ENCODE assay signal across 8 cellular contexts in the genomic region with DNA sequence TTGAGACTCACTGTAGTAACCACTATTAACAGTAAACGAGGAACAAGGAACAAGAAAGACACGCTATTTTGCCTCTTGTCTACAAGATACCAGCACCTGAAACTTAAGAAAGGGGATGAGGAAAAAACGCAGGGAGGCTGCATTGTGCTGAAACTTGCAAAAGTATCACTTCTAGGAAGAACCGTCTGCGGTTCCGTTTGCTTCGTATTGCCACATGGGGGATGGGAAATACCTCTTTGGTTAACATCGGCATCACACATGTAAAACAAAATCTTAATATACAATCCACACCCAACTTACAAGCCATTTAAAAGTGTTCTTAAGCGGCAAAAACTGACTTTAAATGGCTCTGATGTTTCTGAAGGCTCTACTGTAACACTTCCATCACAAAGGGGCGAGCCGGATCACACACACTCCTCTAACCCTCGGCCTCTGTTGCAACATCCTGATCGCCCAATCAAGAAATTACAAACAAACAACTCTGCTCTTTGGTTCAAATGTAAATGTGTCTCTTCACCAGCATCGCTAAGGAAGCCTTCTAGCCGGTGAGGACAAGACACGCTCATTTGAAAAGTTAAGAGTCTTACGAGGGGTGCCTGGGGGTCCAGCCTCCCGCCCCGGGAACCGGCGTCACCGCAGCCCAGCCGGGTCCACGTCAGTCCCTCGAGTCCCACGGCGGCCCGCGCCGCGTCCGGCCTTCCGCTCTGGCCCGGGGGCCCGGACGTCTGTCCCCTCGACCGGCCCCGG. TPM values are rescaled to one million over a fixed set of nuclear protein-coding genes. Genes with fewer than 3 reads are reported as not detected.
DNase-seq lines count a peak whose midpoint lies in the region; ATAC-seq and TF ChIP-seq lines count a peak whose summit lies in the region.

No MANE protein-coding gene starts in this region.

- H3K9me3 ChIP-seq in RWPE2 (ENCODE audit: severe bottlenecking): no peaks in the 10 kb centered on the region
- H3K9me3 ChIP-seq in mesenchymal stem cell (ENCODE audit: control insufficient read depth, low read length): no peaks in the 10 kb centered on the region
- no peaks in the 10 kb centered on the region for H3K9me3 ChIP-seq in tibial artery

- peak overlapping the region; percentile 95 for H3K4me3 Mint-ChIP-seq in chondrocyte (ENCODE audit: unreplicated experiment)

- peak overlapping the region; percentile 93 for H3K27ac Mint-ChIP-seq in chondrocyte (ENCODE audit: unreplicated experiment)

- no peaks in the 10 kb centered on the region for H3K27me3 Mint-ChIP-seq in chondrocyte (ENCODE audit: low read depth)

- H3K36me3 ChIP-seq in H7 (replicated peaks; ENCODE audit: control insufficient read depth, insufficient read depth, low read length): peaks cover 7% of the 10 kb centered on the region
- H3K36me3 ChIP-seq in RWPE2 (ENCODE audit: low read depth): peaks cover 32% of the 10 kb centered on the region
- peaks cover 18 to 21% of the 10 kb centered on the region in 2 experiments for H3K36me3 ChIP-seq in mesenchymal stem cell (ENCODE audit: control insufficient read depth in 1 of 2, insufficient read depth in 2 of 2, low read depth in 1 of 2, low read length in 2 of 2)
- peaks cover 2 to 26% (median 8%) of the 10 kb centered on the region in 3 donors for H3K36me3 ChIP-seq in tibial artery

- peak overlapping the region; percentile 92 for H4K8ac ChIP-seq in mesenchymal stem cell (ENCODE audit: low read length)

- peak overlapping the region; percentile 97 for H3K9ac ChIP-seq in mesenchymal stem cell (ENCODE audit: low read length)

- H3K4me3 ChIP-seq in H7 (ENCODE audit: insufficient read depth, low read depth, low read length): peak overlapping the region; percentile 87
- H3K4me3 ChIP-seq in RWPE2 (ENCODE audit: severe bottlenecking): peak overlapping the region; percentile 71
- H3K4me3 ChIP-seq in mesenchymal stem cell (ENCODE audit: insufficient read depth in 1 of 2, low read depth in 1 of 2, low read length in 2 of 2): peak overlapping the region; percentile 94 to 97
- H3K4me3 ChIP-seq in tibial artery: peak overlapping the region; percentile 83 to 98

- H3K4me1 Mint-ChIP-seq in chondrocyte (ENCODE audit: low read depth): peaks cover 28% of the 10 kb centered on the region

- H3K27ac ChIP-seq in C4-2B (peak overlapping the region; percentile 95), RWPE2 (ENCODE audit: poor library complexity, severe bottlenecking) (peak overlapping the region; percentile 82), mesenchymal stem cell (ENCODE audit: low read length, poor library complexity, severe bottlenecking) (no peak overlapping the region), tibial artery (peak overlapping the region; percentile 96 to 99)

- H3K18ac ChIP-seq in mesenchymal stem cell (ENCODE audit: low read depth in 1 of 2, low read length in 2 of 2): peak overlapping the region; percentile 96 to 97

- peak overlapping the region; percentile 62 for H3K4me2 ChIP-seq in mesenchymal stem cell (ENCODE audit: low read length, poor library complexity, severe bottlenecking)

- intact Hi-C loops in tibial artery (cut with DNase I; ENCODE audit: low total_unique reads): no loop called here

- peak overlapping the region in 1 of 2 experiments; percentile 97 for H3K23ac ChIP-seq in mesenchymal stem cell (ENCODE audit: low read length in 2 of 2)

- H3K14ac ChIP-seq in mesenchymal stem cell (ENCODE audit: low read length in 2 of 2): peak overlapping the region; percentile 78 to 97

- peaks cover 13% of the 10 kb centered on the region for H3K79me1 ChIP-seq in mesenchymal stem cell (replicated peaks; ENCODE audit: low read length, poor library complexity, severe bottlenecking)

- TF ChIP-seq CTCF in C4-2B (conservative IDR thresholded peaks at IDR 0.05): no peak
- no peak for TF ChIP-seq CTCF in RWPE2 (IDR thresholded peaks at IDR 0.05; ENCODE audit: poor library complexity, severe bottlenecking)
- TF ChIP-seq CTCF in chondrocyte (IDR thresholded peaks at IDR 0.05): no peak
- TF ChIP-seq CTCF in tibial artery (IDR thresholded peaks at IDR 0.05): no peak

- H2BK5ac ChIP-seq in mesenchymal stem cell (ENCODE audit: low read depth, low read length, poor library complexity, severe bottlenecking): peak overlapping the region; percentile 91

- H2BK15ac ChIP-seq in mesenchymal stem cell (ENCODE audit: low read depth, poor library complexity, severe bottlenecking): peak overlapping the region; percentile 80

- H3K9me3 Mint-ChIP-seq in chondrocyte (ENCODE audit: low read depth): no peaks in the 10 kb centered on the region

- H3K27me3 ChIP-seq in H7 (ENCODE audit: control insufficient read depth, insufficient read depth, low read length): no peaks in the 10 kb centered on the region
- H3K27me3 ChIP-seq in RWPE2 (ENCODE audit: insufficient read depth, poor library complexity, severe bottlenecking): no peaks in the 10 kb centered on the region
- peaks cover 7 to 11% of the 10 kb centered on the region in 2 experiments for H3K27me3 ChIP-seq in mesenchymal stem cell (ENCODE audit: control insufficient read depth in 1 of 2, insufficient read depth in 1 of 2, low read length in 2 of 2)
- no peaks in the 10 kb centered on the region for H3K27me3 ChIP-seq in tibial artery

- H3K4ac ChIP-seq in mesenchymal stem cell (ENCODE audit: low read depth in 1 of 2, low read length in 2 of 2): peak overlapping the region; percentile 92 to 96

- H2AK5ac ChIP-seq in mesenchymal stem cell (ENCODE audit: low read length, severe bottlenecking): no peak overlapping the region

- H2BK12ac ChIP-seq in mesenchymal stem cell (ENCODE audit: low read length in 2 of 2): peak overlapping the region; percentile 42 to 61

- H2BK120ac ChIP-seq in mesenchymal stem cell (ENCODE audit: low read depth, low read length): peak overlapping the region; percentile 94

- no peaks in the 10 kb centered on the region for H3K36me3 Mint-ChIP-seq in chondrocyte (ENCODE audit: low read depth)

- H4K91ac ChIP-seq in mesenchymal stem cell (ENCODE audit: low read length): peak overlapping the region; percentile 95

- DNase-seq in H7: no peak
- DNase-seq in RWPE2 (ENCODE audit: low spot score): no peak
- DNase-seq in chondrocyte (ENCODE audit: low spot score): peak; percentile 87
- peak; percentile 76 for DNase-seq in mesenchymal stem cell
- peak in 1 of 2 donors; percentile 49 for DNase-seq in tibial artery

- no peak for ATAC-seq in RWPE2 (ENCODE audit: low read depth)
- no peak for ATAC-seq in GM18498 (IDR thresholded peaks at IDR 0.05; ENCODE audit: unreplicated experiment)
- no peak for ATAC-seq in GM19023 (IDR thresholded peaks at IDR 0.05; ENCODE audit: unreplicated experiment)

- peaks cover 10% of the 10 kb centered on the region for H3K4me1 ChIP-seq in RWPE2 (ENCODE audit: insufficient read depth, poor library complexity, severe bottlenecking)
- H3K4me1 ChIP-seq in mesenchymal stem cell (ENCODE audit: control insufficient read depth, insufficient read depth, low read depth, low read length): peaks cover 26% of the 10 kb centered on the region
- H3K4me1 ChIP-seq in tibial artery: peaks cover 0 to 38% (median 28%) of the 10 kb centered on the region in 4 donors

- peak overlapping the region; percentile 74 for H2AFZ ChIP-seq in mesenchymal stem cell (ENCODE audit: low read depth, low read length)

- WGBS in mesenchymal stem cell: under 1% methylated on average over 36 of the region's 39 CpGs

RNA-seq across cellular contexts. Expression of gene SEC16A, which starts 0.6 kb away (rescaled TPM):
- total RNA-seq in H7 (2014; rRNA removed; shearing (Covaris generic)): 17.7 and 23.2 TPM in 2 replicates
- 91.7 to 95.7 TPM (median 93.4 TPM) in 3 replicates for total RNA-seq in chondrocyte
- polyA plus RNA-seq in mesenchymal stem cell (2013, experiment 1 of 2): 38.4 TPM
- polyA plus RNA-seq in mesenchymal stem cell (2013, experiment 2 of 2): 36.6 TPM

RNA-seq across cellular contexts. Expression of gene INPP5E, which starts 42.6 kb away (rescaled TPM):
- total RNA-seq in H7 (2014; rRNA removed; shearing (Covaris generic)): 12.4 and 15.2 TPM in 2 replicates
- 12.9 to 14.1 TPM (median 13.2 TPM) in 3 replicates for total RNA-seq in chondrocyte
- polyA plus RNA-seq in mesenchymal stem cell (2013, experiment 1 of 2): 8.2 TPM
- polyA plus RNA-seq in mesenchymal stem cell (2013, experiment 2 of 2): 7.7 TPM

Comparison
In these comparisons a context has a peak if more than half of its experiments do, and no peak if none do; other contexts are left out.
1. DNase-seq: peak in chondrocyte (single experiment) and mesenchymal stem cell (single experiment); none in H7 (single experiment) and RWPE2 (single experiment).
2. Peak in every context shown above with its lines, with median percentiles within 50 percentile points of each other: H3K4me3 ChIP-seq.